11 cellular contexts compared by ENCODE assay signal in genomic region chr3:172125963-172126403, GRCh38.
DNase-seq lines count a peak whose midpoint lies in the region; ATAC-seq lines count a peak whose summit lies in the region.
"Had no signal": no experiment of that assay in that cellular context is flagged by ENCODE, and none has a peak within 500 bp of the region (broad histone marks: within the 10 kb centered on the region; RNA-seq: fewer than 3 reads in every experiment).

No MANE protein-coding gene starts in this region.

- no peak overlapping the region for H3K9ac ChIP-seq in rectal smooth muscle tissue (ENCODE audit: low read length)

- H3K4me3 Mint-ChIP-seq in activated T-helper 17 cell treated with anti-CD3 and anti-CD28 coated beads, Interleukin-2, amount 50 U/mL, for 72 hours = no peak overlapping the region

- H3K4me3 ChIP-seq in rectal smooth muscle tissue (ENCODE audit: low read length) = no peak overlapping the region

- no peak for ATAC-seq in activated T-helper 17 cell treated with anti-CD3 and anti-CD28 coated beads, Interleukin-2, amount 50 U/mL, for 72 hours (replicated peaks)
- ATAC-seq in left ventricle myocardium superior = peak; percentile 81
- ATAC-seq in GM21390 (IDR thresholded peaks at IDR 0.05; ENCODE audit: unreplicated experiment) = no peak

- DNase-seq in GM03348 (ENCODE audit: low spot score) (peak; percentile 47), left ventricle myocardium superior (peak; percentile 74), DMS79 treated with DMSO at 0.1 percent for 48 hours (lab: John Stamatoyannopoulos, UW) (no peak), glomerular visceral epithelial cell (ENCODE audit: extremely low spot score) (no peak), NCI-H2081 treated with DMSO at 0.1 percent for 48 hours (lab: John Stamatoyannopoulos, UW) (no peak)
- DNase-seq: GF-D8; NCI-H1105 treated with DMSO at 0.1 percent for 48 hours; stimulated activated CD8-positive, alpha-beta memory T cell treated with anti-CD3 and anti-CD28 coated beads, Interleukin-4, amount 100 ng/mL, for 48 hours had no signal

- H3K27me3 Mint-ChIP-seq in activated T-helper 17 cell treated with anti-CD3 and anti-CD28 coated beads, Interleukin-2, amount 50 U/mL, for 72 hours = no peaks in the 10 kb centered on the region

- H3K4me1 Mint-ChIP-seq in activated T-helper 17 cell treated with anti-CD3 and anti-CD28 coated beads, Interleukin-2, amount 50 U/mL, for 72 hours = peaks cover 28% of the 10 kb centered on the region

- H3K27ac Mint-ChIP-seq in activated T-helper 17 cell treated with anti-CD3 and anti-CD28 coated beads, Interleukin-2, amount 50 U/mL, for 72 hours = peak overlapping the region; percentile 20

- peak overlapping the region; percentile 65 for H3K27ac ChIP-seq in rectal smooth muscle tissue (ENCODE audit: low read depth, low read length)

- H3K4me1 ChIP-seq in rectal smooth muscle tissue (ENCODE audit: control insufficient read depth, insufficient read depth, low read length) = peaks cover 22% of the 10 kb centered on the region

- no peaks in the 10 kb centered on the region for H3K27me3 ChIP-seq in rectal smooth muscle tissue (ENCODE audit: control insufficient read depth, insufficient read depth, low read length)

- no peaks in the 10 kb centered on the region for H3K36me3 ChIP-seq in rectal smooth muscle tissue (ENCODE audit: control insufficient read depth, insufficient read depth, low read length)

- intact Hi-C loops in left ventricle myocardium superior (cut with micrococcal nuclease) = no loop called here

- no peaks in the 10 kb centered on the region for H3K9me3 Mint-ChIP-seq in activated T-helper 17 cell treated with anti-CD3 and anti-CD28 coated beads, Interleukin-2, amount 50 U/mL, for 72 hours

- H3K36me3 Mint-ChIP-seq in activated T-helper 17 cell treated with anti-CD3 and anti-CD28 coated beads, Interleukin-2, amount 50 U/mL, for 72 hours (ENCODE audit: low read depth) = peaks cover 25% of the 10 kb centered on the region

Comparison
In these comparisons a context has a peak if more than half of its experiments do, and no peak if none do; other contexts are left out.
1. DNase-seq: peak in GM03348 (single experiment) and left ventricle myocardium superior (single experiment); none in DMS79 treated with DMSO at 0.1 percent for 48 hours (single experiment), glomerular visceral epithelial cell (single experiment) and NCI-H2081 treated with DMSO at 0.1 percent for 48 hours (single experiment).